Comparison of ENCODE assay signal across 2 cellular contexts in genomic region chr20:31835977-31836852, GRCh38.
A peak's percentile ranks its signal among the peaks of the same experiment; 100 is the strongest.
TF ChIP-seq lines count a peak whose summit lies in the region.

No MANE protein-coding gene starts in this region.

TF ChIP-seq in SK-N-SH treated with all-trans-retinoic acid at 6 μM for 48 hours, 23 proteins besides CTCF, POLR2A, EP300 and RAD21:
- TF ChIP-seq TCF4 (CRISPR knock-in tag; IDR thresholded peaks at IDR 0.05; ENCODE audit: borderline replicate concordance), result no peak
- no peak for TF ChIP-seq ZNF70 (CRISPR knock-in tag; IDR thresholded peaks at IDR 0.05)
- peak; percentile 93; the same call in 1 of the 2 replicates for TF ChIP-seq PATZ1 (CRISPR knock-in tag; IDR thresholded peaks at IDR 0.05; ENCODE audit: borderline replicate concordance)
- no peak for TF ChIP-seq TOX (CRISPR knock-in tag; IDR thresholded peaks at IDR 0.05; ENCODE audit: borderline replicate concordance)
- TF ChIP-seq ZC3H10 (CRISPR knock-in tag; IDR thresholded peaks at IDR 0.05), result no peak
- no peak for TF ChIP-seq ZFP30 (CRISPR knock-in tag; IDR thresholded peaks at IDR 0.05)
- TF ChIP-seq BACH2 (CRISPR knock-in tag; IDR thresholded peaks at IDR 0.05; ENCODE audit: borderline replicate concordance), result no peak
- no peak for TF ChIP-seq OSR1 (CRISPR knock-in tag; IDR thresholded peaks at IDR 0.05)
- TF ChIP-seq CSRNP3 (CRISPR knock-in tag; IDR thresholded peaks at IDR 0.05), result no peak

TF ChIP-seq in H1, 55 proteins besides CTCF, POLR2A, EP300 and RAD21:
- TF ChIP-seq JUN (IDR thresholded peaks at IDR 0.05; ENCODE audit: low read depth, low read length) (peak; percentile 84), BCL11A (IDR thresholded peaks at IDR 0.05; ENCODE audit: low read depth in 2 of 2, low read length in 2 of 2) (no peak), FOSL1 (IDR thresholded peaks at IDR 0.05; ENCODE audit: insufficient read depth, low read depth, low read length) (no peak), SP1 (IDR thresholded peaks at IDR 0.05; ENCODE audit: low read depth, low read length) (no peak), JUND (IDR thresholded peaks at IDR 0.05; ENCODE audit: low read length) (peak; percentile 97), ATF3 (IDR thresholded peaks at IDR 0.05; ENCODE audit: insufficient read depth, low read depth, low read length) (peak; percentile 56; the same call in 1 of the 2 replicates), ATF2 (IDR thresholded peaks at IDR 0.05; ENCODE audit: low read length) (no peak), SUZ12 (IDR thresholded peaks at IDR 0.05; ENCODE audit: low read length) (no peak), KDM1A (IDR thresholded peaks at IDR 0.05; ENCODE audit: borderline replicate concordance, low read length) (peak; percentile 85; the same call in 1 of the 2 replicates), SRF (IDR thresholded peaks at IDR 0.05; ENCODE audit: low read depth, low read length) (no peak), SP4 (IDR thresholded peaks at IDR 0.05; ENCODE audit: low read length) (no peak), CREB1 (IDR thresholded peaks at IDR 0.05) (no peak), E2F6 (IDR thresholded peaks at IDR 0.05) (peak; percentile 24; the same call in 1 of the 2 replicates)
TF ChIP-seq in H1: peak in this region for 5.
